Comparison of ENCODE assay signal across 9 cellular contexts in the genomic region with DNA sequence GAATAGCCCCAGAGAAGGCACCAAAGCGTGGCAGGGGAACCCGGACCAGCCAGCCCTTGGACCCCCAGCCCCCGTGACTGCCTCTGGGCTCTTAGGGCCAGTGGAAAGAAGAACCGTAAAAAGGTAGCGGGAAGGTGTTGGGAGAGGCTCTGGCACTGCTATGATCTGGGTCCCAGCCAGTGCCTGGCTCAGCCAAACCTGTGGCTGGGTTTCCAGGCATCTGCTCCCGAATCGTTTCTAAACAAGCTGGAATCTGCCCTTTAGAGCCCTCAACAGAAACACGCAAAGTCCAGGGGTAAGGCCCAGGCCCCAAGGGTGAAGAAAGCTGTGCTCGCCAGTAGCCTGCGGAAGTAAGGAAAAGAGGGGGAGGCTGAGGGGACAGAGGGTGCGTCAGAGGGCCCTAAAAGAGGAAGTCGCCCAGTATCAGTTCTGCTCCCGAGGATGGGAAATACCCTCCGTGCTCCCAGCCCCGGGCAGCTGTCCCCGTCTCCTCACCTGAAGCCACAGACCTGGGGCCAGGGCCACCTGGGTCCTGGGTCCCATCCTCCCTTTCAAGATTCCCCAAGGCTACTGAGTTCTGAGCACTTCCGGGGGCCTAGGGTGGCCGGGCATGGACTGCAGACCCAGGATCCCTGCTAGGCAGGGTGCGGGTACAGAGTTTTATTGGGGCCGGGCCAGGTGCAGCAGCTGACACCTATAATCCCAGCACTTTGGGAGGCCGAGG. TPM values are rescaled to one million over a fixed set of nuclear protein-coding genes. Genes with fewer than 3 reads are reported as not detected.
DNase-seq lines count a peak whose midpoint lies in the region; ATAC-seq, FAIRE-seq and TF ChIP-seq lines count a peak whose summit lies in the region.
"Had no signal": no experiment of that assay in that cellular context is flagged by ENCODE, and none has a peak within 500 bp of the region (broad histone marks: within the 10 kb centered on the region; RNA-seq: fewer than 3 reads in every experiment).

No MANE protein-coding gene starts in this region.

- peak overlapping the region; percentile 98 for H3K27ac Mint-ChIP-seq in stimulated activated memory B cell treated with anti-CD40 and anti-IgM and Interleukin-4, amounts not matched to agents 10 μg/mL and 1 μg/mL and 100 μg/mL, for 72 hours
- no peak overlapping the region for H3K27ac Mint-ChIP-seq in activated T-cell treated with anti-CD3 and anti-CD28 coated beads, Interleukin-2, amount 50 U/mL, for 72 hours

- H3K27me3 Mint-ChIP-seq in stimulated activated memory B cell treated with anti-CD40 and anti-IgM and Interleukin-4, amounts not matched to agents 10 μg/mL and 1 μg/mL and 100 μg/mL, for 72 hours = no peaks in the 10 kb centered on the region
- no peaks in the 10 kb centered on the region for H3K27me3 Mint-ChIP-seq in activated T-cell treated with anti-CD3 and anti-CD28 coated beads, Interleukin-2, amount 50 U/mL, for 72 hours (ENCODE audit: low read depth)

- H3K9me3 Mint-ChIP-seq in stimulated activated memory B cell treated with anti-CD40 and anti-IgM and Interleukin-4, amounts not matched to agents 10 μg/mL and 1 μg/mL and 100 μg/mL, for 72 hours = peaks cover 5% of the 10 kb centered on the region
- peaks cover 4 to 5% of the 10 kb centered on the region in 2 donors for H3K9me3 Mint-ChIP-seq in activated T-cell treated with anti-CD3 and anti-CD28 coated beads, Interleukin-2, amount 50 U/mL, for 72 hours
- H3K9me3 Mint-ChIP-seq: nephron had no signal

- H3K9ac ChIP-seq in H1 (replicated peaks in 1 of 4; ENCODE audit: extremely low read depth in 1 of 4, low read depth in 3 of 4, low read length in 3 of 4) = no peak overlapping the region

- H3K4me3 ChIP-seq in H1 (ENCODE audit: extremely low read depth in 1 of 4, insufficient read depth in 2 of 4, low read depth in 3 of 4, low read length in 4 of 4) = no peak overlapping the region

- H4K20me1 ChIP-seq in H1 (replicated peaks in 1 of 2; ENCODE audit: control insufficient read depth in 1 of 2, insufficient read depth in 2 of 2, low read length in 2 of 2) = no peaks in the 10 kb centered on the region

- no peak overlapping the region for H2BK12ac ChIP-seq in H1 (ENCODE audit: low read depth, low read length)

- H3K79me1 ChIP-seq in H1 (ENCODE audit: low read depth, low read length) = no peaks in the 10 kb centered on the region

- TF ChIP-seq CTCF in GM10266 (IDR thresholded peaks at IDR 0.05; ENCODE audit: control insufficient read depth, insufficient read depth, low read depth, missing control alignments) (no peak), H1 (IDR thresholded peaks at IDR 0.05; ENCODE audit: control extremely low read depth in 1 of 3, insufficient read depth in 1 of 3, low read depth in 1 of 3, low read length in 3 of 3) (no peak), RWPE1 (conservative IDR thresholded peaks at IDR 0.05; ENCODE audit: low read depth) (no peak)

- no peak overlapping the region for H2BK15ac ChIP-seq in H1 (ENCODE audit: low read length)

- H3K36me3 Mint-ChIP-seq in stimulated activated memory B cell treated with anti-CD40 and anti-IgM and Interleukin-4, amounts not matched to agents 10 μg/mL and 1 μg/mL and 100 μg/mL, for 72 hours = peaks cover 6% of the 10 kb centered on the region
- H3K36me3 Mint-ChIP-seq in activated T-cell treated with anti-CD3 and anti-CD28 coated beads, Interleukin-2, amount 50 U/mL, for 72 hours (ENCODE audit: insufficient read depth in 2 of 2) = peaks cover 2 to 6% of the 10 kb centered on the region in 2 donors

- no peaks in the 10 kb centered on the region for H3K27me3 ChIP-seq in H1 (replicated peaks in 1 of 4; ENCODE audit: control insufficient read depth in 3 of 4, extremely low read depth in 1 of 4, insufficient read depth in 3 of 4, low read length in 3 of 4)

- H3K23me2 ChIP-seq in H1 (ENCODE audit: low read depth, low read length) = no peaks in the 10 kb centered on the region; the same call in 1 of the 2 replicates

- TF ChIP-seq EP300 in H1 (IDR thresholded peaks at IDR 0.05; ENCODE audit: borderline replicate concordance in 1 of 2, low read depth in 2 of 2, low read length in 2 of 2) = no peak

- no peak overlapping the region for H3K14ac ChIP-seq in H1 (ENCODE audit: insufficient read length)

- POLR2A ChIA-PET in H1 (lab: Charles Lee; ENCODE audit: partially characterized antibody) = interaction anchor here (0.6 kb wide), 1 partner anchor 14 kb away, joined by 3 read pairs; no protein-coding TSS in a partner anchor
- POLR2A ChIA-PET in RWPE1 (lab: Yijun Ruan, JAX; ENCODE audit: low non-redundant PET) = no interaction called here

- WGBS in H1 (ENCODE audit: extremely low coverage in 1 of 2, insufficient coverage in 1 of 2, insufficient read length in 1 of 2, insufficient replicate concordance in 2 of 2, low coverage in 1 of 2, low lambda C conversion rate in 2 of 2, missing lambda C conversion rate in 1 of 2), 2 experiments = 88% methylated on average over 19 of the region's 21 CpGs; no CpG with 5 or more reads in 1 of the 2 experiments

- no peaks in the 10 kb centered on the region; a peak in 1 of 4 replicates for H3K9me3 ChIP-seq in H1 (ENCODE audit: insufficient read depth in 2 of 2, low read depth in 1 of 2, low read length in 1 of 2)

- H3K4me1 Mint-ChIP-seq in stimulated activated memory B cell treated with anti-CD40 and anti-IgM and Interleukin-4, amounts not matched to agents 10 μg/mL and 1 μg/mL and 100 μg/mL, for 72 hours = peaks cover 100% of the 10 kb centered on the region
- peaks cover 98% of the 10 kb centered on the region for H3K4me1 Mint-ChIP-seq in activated T-cell treated with anti-CD3 and anti-CD28 coated beads, Interleukin-2, amount 50 U/mL, for 72 hours (ENCODE audit: low read depth)

- TF ChIP-seq POLR2A in H1 (IDR thresholded peaks at IDR 0.05; ENCODE audit: control extremely low read depth in 1 of 2, low read depth in 2 of 2, low read length in 2 of 2) = no peak

- no peak overlapping the region for H2BK20ac ChIP-seq in H1 (ENCODE audit: low read length)

- no peaks in the 10 kb centered on the region for H3K4me1 ChIP-seq in H1 (replicated peaks in 1 of 4; ENCODE audit: control insufficient read depth in 3 of 4, insufficient read depth in 4 of 4, low read length in 3 of 4)

- peak; percentile 80 for DNase-seq in GM10266 (ENCODE audit: extremely low spot score)
- DNase-seq in H1 (ENCODE audit: low read depth in 1 of 2, low spot score in 2 of 2) = peak in 1 of 2 experiments; percentile 38
- DNase-seq in activated T-cell treated with anti-CD3 and anti-CD28 coated beads, Interleukin-2, amount 50 U/mL, for 72 hours = no peak
- DNase-seq in AG20443 (ENCODE audit: low spot score) = no peak
- DNase-seq in RWPE1 (ENCODE audit: low spot score) = no peak

- H4K5ac ChIP-seq in H1 (ENCODE audit: insufficient read length, low read depth, low read length) = no peak overlapping the region

- H3K27ac ChIP-seq in H1 (ENCODE audit: low read depth, low read length) (no peak overlapping the region), RWPE1 (no peak overlapping the region; the same call in 1 of the 2 replicates)

- H2BK120ac ChIP-seq in H1 (replicated peaks; ENCODE audit: low read depth, low read length) = no peak overlapping the region

- H3K18ac ChIP-seq in H1 (ENCODE audit: extremely low read depth, low read length) = no peak overlapping the region

- H3K36me3 ChIP-seq in H1 (ENCODE audit: control insufficient read depth in 2 of 4, insufficient read depth in 4 of 4, low read length in 3 of 4) = no peaks in the 10 kb centered on the region

- H2AK5ac ChIP-seq in H1 (ENCODE audit: low read depth, low read length) = no peak overlapping the region

- FAIRE-seq in H1 (lab: Jason Lieb, UNC) = no peak

- H2BK5ac ChIP-seq in H1 (ENCODE audit: low read depth, low read length) = no peak overlapping the region

- CTCF ChIA-PET in H1 (lab: Charles Lee; ENCODE audit: partially characterized antibody) = interaction anchor here (0.9 to 2.1 kb wide), 3 partner anchors 10 to 202 kb away, joined by 3 to 5 read pairs (median 4); no protein-coding TSS in a partner anchor
- CTCF ChIA-PET in RWPE1 (lab: Yijun Ruan, JAX) = no interaction called here

- ATAC-seq in GM21381 (IDR thresholded peaks at IDR 0.05; ENCODE audit: unreplicated experiment) (peak; percentile 67), HG03571 (IDR thresholded peaks at IDR 0.05; ENCODE audit: unreplicated experiment) (peak; percentile 77)
- ATAC-seq in stimulated activated memory B cell treated with anti-CD40 and anti-IgM and Interleukin-4, amounts not matched to agents 10 μg/mL and 1 μg/mL and 100 μg/mL, for 72 hours = peak; percentile 90
- ATAC-seq in activated T-cell treated with anti-CD3 and anti-CD28 coated beads, Interleukin-2, amount 50 U/mL, for 72 hours (replicated peaks in 1 of 2) = no peak

- H3K4ac ChIP-seq in H1 (replicated peaks; ENCODE audit: insufficient read length, low read depth, low read length) = no peak overlapping the region

- no peak overlapping the region for H4K91ac ChIP-seq in H1 (replicated peaks; ENCODE audit: insufficient read length, low read length)

- peak overlapping the region; percentile 55 for H3K4me3 Mint-ChIP-seq in stimulated activated memory B cell treated with anti-CD40 and anti-IgM and Interleukin-4, amounts not matched to agents 10 μg/mL and 1 μg/mL and 100 μg/mL, for 72 hours
- H3K4me3 Mint-ChIP-seq in activated T-cell treated with anti-CD3 and anti-CD28 coated beads, Interleukin-2, amount 50 U/mL, for 72 hours = no peak overlapping the region
- H3K4me3 Mint-ChIP-seq: nephron had no signal

- no peak overlapping the region for H3K23ac ChIP-seq in H1 (ENCODE audit: insufficient read length)

- H3K4me2 ChIP-seq in H1 (ENCODE audit: insufficient read depth in 1 of 2, low read depth in 2 of 2, low read length in 2 of 2) = no peak overlapping the region

- H3K79me2 ChIP-seq in H1 (ENCODE audit: control insufficient read depth in 1 of 2, insufficient read depth in 2 of 2, low read length in 2 of 2) = no peaks in the 10 kb centered on the region; a peak in 1 of 4 replicates

- no peak overlapping the region for H3K56ac ChIP-seq in H1 (replicated peaks; ENCODE audit: insufficient read length, low read depth, low read length)

- peak overlapping the region; percentile 31 for H4K8ac ChIP-seq in H1 (ENCODE audit: extremely low read depth, insufficient read depth, low read length)

- H2AFZ ChIP-seq in H1 (ENCODE audit: low read length) = no peak overlapping the region

- TF ChIP-seq RAD21 in H1 (IDR thresholded peaks at IDR 0.05 in 1 of 2, conservative IDR thresholded peaks at IDR 0.05 in 1 of 2; ENCODE audit: low read depth in 2 of 2, low read length in 2 of 2) = no peak

RNA-seq across cellular contexts. Expression of a gene that starts 24.7 kb away (rescaled TPM):
- total RNA-seq in H1 (2021; fragmentation: NEBNext Ultra II Directional; extraction: Animal tissue kit (Norgen Biotek cat#: 25700)) = 0.11 and 0.31 TPM in 2 replicates
- 0.05 and 0.16 TPM in 2 replicates for polyA plus RNA-seq in H1 (2011; rRNA removed)
- polyA plus RNA-seq in H1 (2011; cell fraction: cytosol; rRNA removed) = 0.06 TPM
- 0.66 TPM for polyA plus RNA-seq in H1 (2011; cell fraction: nucleus; rRNA removed)
- polyA plus RNA-seq in H1 (2012, experiment 1 of 2) = 0.05 TPM in 1 of 4 replicates, not detected in the others
- polyA plus RNA-seq in H1 (2012, experiment 2 of 2) = 0.09 TPM
- polyA plus RNA-seq in H1 (2013, experiment 1 of 2) = 0.14 TPM
- 0.15 TPM for polyA plus RNA-seq in H1 (2013, experiment 2 of 2)
- polyA minus RNA-seq in H1 (2011; rRNA and poly(A)+ RNA removed) = 0.09 TPM in 1 of 2 replicates, not detected in the other
- not detected for polyA minus RNA-seq in H1 (2011; cell fraction: cytosol; rRNA and poly(A)+ RNA removed)
- 0.40 TPM for polyA minus RNA-seq in H1 (2011; cell fraction: nucleus; rRNA and poly(A)+ RNA removed)
- total RNA-seq in activated T-cell treated with anti-CD3 and anti-CD28 coated beads, Interleukin-2, amount 50 U/mL, for 72 hours = 100 to 1,000 TPM in 1 of 2 donors, 10 to 100 TPM in 1; 79.6 to 123 TPM

Comparison
In these comparisons a context has a peak if more than half of its experiments do, and no peak if none do; other contexts are left out.
1. ATAC-seq: peak in GM21381 (single experiment), HG03571 (single experiment) and stimulated activated memory B cell treated with anti-CD40 and anti-IgM and Interleukin-4, amounts not matched to agents 10 μg/mL and 1 μg/mL and 100 μg/mL, for 72 hours (single experiment); none in activated T-cell treated with anti-CD3 and anti-CD28 coated beads, Interleukin-2, amount 50 U/mL, for 72 hours (0 of 2).
2. RNA of a gene that starts 24.7 kb away (total RNA-seq): 79.6 to 123 TPM in activated T-cell treated with anti-CD3 and anti-CD28 coated beads, Interleukin-2, amount 50 U/mL, for 72 hours; 0.11 to 0.31 TPM in H1; every median in the first group is over 10 times any median in the second.